In the genomic region with DNA sequence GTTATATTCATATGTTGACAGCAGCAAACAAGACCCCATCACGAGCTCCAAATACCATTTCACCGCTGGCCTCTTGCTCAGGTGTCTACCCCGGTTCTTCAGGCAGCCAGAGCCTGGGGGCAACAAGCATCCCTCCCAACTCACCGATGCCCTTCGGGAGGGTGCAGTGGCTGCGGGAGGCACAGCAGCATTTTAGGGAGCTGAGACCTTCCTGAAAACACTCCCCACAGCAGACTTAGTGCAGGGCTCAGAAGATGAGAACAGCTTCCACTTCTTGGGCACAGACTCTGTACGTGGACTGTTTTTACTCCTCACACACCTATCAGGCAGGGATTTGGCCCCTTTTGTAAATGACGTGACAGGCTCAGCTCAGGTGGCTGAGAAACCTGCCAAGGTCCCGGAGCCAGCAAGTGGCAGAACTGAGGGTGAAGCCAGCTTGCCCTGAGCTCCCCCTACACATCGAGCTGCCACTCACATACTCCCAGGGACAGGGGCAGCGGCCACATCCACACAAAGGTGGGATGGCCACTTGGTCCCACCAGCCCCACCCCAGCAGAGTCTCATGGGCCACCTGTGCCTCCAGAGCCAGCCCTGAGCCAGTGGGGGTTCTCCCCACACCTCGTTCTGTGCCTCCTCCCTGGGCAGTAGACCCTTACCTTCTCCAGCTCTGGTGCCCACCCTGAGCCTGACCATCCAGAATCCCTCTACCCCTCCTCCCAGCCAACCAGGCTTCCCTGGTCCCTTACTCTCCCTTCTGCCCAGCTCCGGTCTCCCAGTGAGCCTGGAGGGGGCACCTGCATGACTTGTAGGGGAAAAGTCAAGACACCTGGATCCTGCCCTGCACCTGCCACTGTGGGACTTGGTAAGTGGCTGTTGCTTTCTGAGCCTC, we compare ENCODE assay signal across 1 cellular context.
TF ChIP-seq lines count a peak whose summit lies in the region.

No MANE protein-coding gene starts in this region.

TF ChIP-seq in H1, 55 proteins besides CTCF, POLR2A, EP300 and RAD21:
- no peak for TF ChIP-seq CTBP2 (IDR thresholded peaks at IDR 0.05; ENCODE audit: borderline replicate concordance, insufficient read depth, insufficient read length, low read length)
- TF ChIP-seq RXRA (IDR thresholded peaks at IDR 0.05; ENCODE audit: insufficient read depth, low read depth, low read length) = no peak
- TF ChIP-seq CEBPB (IDR thresholded peaks at IDR 0.05; ENCODE audit: low read depth, low read length) = no peak
- TF ChIP-seq SRF (IDR thresholded peaks at IDR 0.05; ENCODE audit: low read depth, low read length) = no peak
- no peak for TF ChIP-seq TCF12 (IDR thresholded peaks at IDR 0.05; ENCODE audit: low read depth, low read length)
- no peak for TF ChIP-seq JUND (IDR thresholded peaks at IDR 0.05; ENCODE audit: low read length)
- no peak for TF ChIP-seq RBBP5 (IDR thresholded peaks at IDR 0.05; ENCODE audit: borderline replicate concordance, low read depth, low read length)
- TF ChIP-seq TAF7 (optimal IDR thresholded peaks at IDR 0.05; ENCODE audit: borderline replicate concordance, low read depth, low read length) = no peak
- no peak for TF ChIP-seq SAP30 (IDR thresholded peaks at IDR 0.05; ENCODE audit: insufficient read depth, insufficient replicate concordance, low read length)
TF ChIP-seq in H1: peak in this region for 0.
